Comparison of ENCODE assay signal across 1 cellular context in the genomic region with DNA sequence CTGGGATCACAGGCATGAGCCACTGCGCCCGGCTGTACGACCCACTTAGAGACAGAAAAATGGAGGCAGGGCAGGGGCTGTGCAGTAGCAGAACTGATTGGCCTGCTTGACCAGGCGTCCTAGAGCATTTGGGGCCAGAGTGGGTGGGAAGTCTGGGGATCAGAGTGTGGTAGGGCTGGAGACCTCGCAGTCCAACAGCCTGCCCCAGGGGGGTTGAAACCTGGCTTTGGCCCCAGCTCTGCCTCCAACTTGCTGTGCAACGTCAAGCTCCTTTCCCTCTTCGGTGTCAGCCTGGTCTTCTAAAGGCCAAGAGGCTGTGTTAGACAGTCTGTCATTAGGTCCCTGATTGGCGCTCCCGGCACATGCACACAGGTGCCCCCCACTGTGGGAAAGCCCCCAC.
TF ChIP-seq lines count a peak whose summit lies in the region.

No MANE protein-coding gene starts in this region.

TF ChIP-seq in SK-N-SH, 30 proteins besides CTCF, POLR2A, EP300 and RAD21 (continued from another document):
- TF ChIP-seq, protein P1, sequence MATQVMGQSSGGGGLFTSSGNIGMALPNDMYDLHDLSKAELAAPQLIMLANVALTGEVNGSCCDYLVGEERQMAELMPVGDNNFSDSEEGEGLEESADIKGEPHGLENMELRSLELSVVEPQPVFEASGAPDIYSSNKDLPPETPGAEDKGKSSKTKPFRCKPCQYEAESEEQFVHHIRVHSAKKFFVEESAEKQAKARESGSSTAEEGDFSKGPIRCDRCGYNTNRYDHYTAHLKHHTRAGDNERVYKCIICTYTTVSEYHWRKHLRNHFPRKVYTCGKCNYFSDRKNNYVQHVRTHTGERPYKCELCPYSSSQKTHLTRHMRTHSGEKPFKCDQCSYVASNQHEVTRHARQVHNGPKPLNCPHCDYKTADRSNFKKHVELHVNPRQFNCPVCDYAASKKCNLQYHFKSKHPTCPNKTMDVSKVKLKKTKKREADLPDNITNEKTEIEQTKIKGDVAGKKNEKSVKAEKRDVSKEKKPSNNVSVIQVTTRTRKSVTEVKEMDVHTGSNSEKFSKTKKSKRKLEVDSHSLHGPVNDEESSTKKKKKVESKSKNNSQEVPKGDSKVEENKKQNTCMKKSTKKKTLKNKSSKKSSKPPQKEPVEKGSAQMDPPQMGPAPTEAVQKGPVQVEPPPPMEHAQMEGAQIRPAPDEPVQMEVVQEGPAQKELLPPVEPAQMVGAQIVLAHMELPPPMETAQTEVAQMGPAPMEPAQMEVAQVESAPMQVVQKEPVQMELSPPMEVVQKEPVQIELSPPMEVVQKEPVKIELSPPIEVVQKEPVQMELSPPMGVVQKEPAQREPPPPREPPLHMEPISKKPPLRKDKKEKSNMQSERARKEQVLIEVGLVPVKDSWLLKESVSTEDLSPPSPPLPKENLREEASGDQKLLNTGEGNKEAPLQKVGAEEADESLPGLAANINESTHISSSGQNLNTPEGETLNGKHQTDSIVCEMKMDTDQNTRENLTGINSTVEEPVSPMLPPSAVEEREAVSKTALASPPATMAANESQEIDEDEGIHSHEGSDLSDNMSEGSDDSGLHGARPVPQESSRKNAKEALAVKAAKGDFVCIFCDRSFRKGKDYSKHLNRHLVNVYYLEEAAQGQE (IDR thresholded peaks at IDR 0.05; ENCODE audit: low read depth, low read length) = no peak
- TF ChIP-seq SIN3A (IDR thresholded peaks at IDR 0.05; ENCODE audit: borderline replicate concordance, low read depth, low read length) (no peak), ELF1 (IDR thresholded peaks at IDR 0.05) (no peak), CHD2 (IDR thresholded peaks at IDR 0.05; ENCODE audit: low read length, partially characterized antibody) (no peak)
TF ChIP-seq in SK-N-SH: peak in this region for 0.
